In genomic region chr17:16878084-16878483, GRCh38 we compare ENCODE assay signal across 16 cellular contexts.
DNase-seq lines count a peak whose midpoint lies in the region; ATAC-seq, FAIRE-seq and TF ChIP-seq lines count a peak whose summit lies in the region.
"Had no signal": no experiment of that assay in that cellular context is flagged by ENCODE, and none has a peak within 500 bp of the region (broad histone marks: within the 10 kb centered on the region; RNA-seq: fewer than 3 reads in every experiment).

No MANE protein-coding gene starts in this region.

- peaks cover 2% of the 10 kb centered on the region for H3K23me2 ChIP-seq in H9 (ENCODE audit: insufficient read length, low read depth, low read length, poor library complexity, severe bottlenecking)

- peaks cover under 1% of the 10 kb centered on the region; the same call in 1 of the 2 replicates for H3K27me3 Mint-ChIP-seq in H9 (ENCODE audit: low read depth)
- H3K27me3 Mint-ChIP-seq in stimulated activated naive B cell treated with anti-CD40 and anti-IgM and Interleukin-4, amounts not matched to agents 10 μg/mL and 1 μg/mL and 100 μg/mL, for 72 hours, result peaks cover 11 to 15% of the 10 kb centered on the region in 2 donors

- H4K8ac ChIP-seq in H9 (replicated peaks; ENCODE audit: insufficient read length, low read depth, low read length) (no peak overlapping the region), trophoblast cell (ENCODE audit: low read depth, low read length) (no peak overlapping the region)

- TF ChIP-seq CTCF in A549 (IDR thresholded peaks at IDR 0.05) (no peak), H9 (conservative IDR thresholded peaks at IDR 0.05) (no peak), fibroblast of villous mesenchyme (IDR thresholded peaks at IDR 0.05; ENCODE audit: insufficient read depth, low read depth, low read length) (no peak)

- H2BK5ac ChIP-seq in H9 (ENCODE audit: insufficient read length, low read length), result no peak overlapping the region
- H2BK5ac ChIP-seq in trophoblast cell (ENCODE audit: low read depth, low read length, poor library complexity), result no peak overlapping the region

- H3K14ac ChIP-seq in H9 (ENCODE audit: insufficient read depth, low read length), result no peak overlapping the region
- H3K14ac ChIP-seq in trophoblast cell (ENCODE audit: low read length), result no peak overlapping the region

- no peak overlapping the region for H3T11ph ChIP-seq in H9 (ENCODE audit: low read length)

- no peak overlapping the region for H3K4me3 Mint-ChIP-seq in H9
- no peak overlapping the region for H3K4me3 Mint-ChIP-seq in stimulated activated naive B cell treated with anti-CD40 and anti-IgM and Interleukin-4, amounts not matched to agents 10 μg/mL and 1 μg/mL and 100 μg/mL, for 72 hours
- H3K4me3 Mint-ChIP-seq: CD14-positive monocyte; CD8-positive, alpha-beta T cell had no signal

- H3K36me3 Mint-ChIP-seq in H9 (ENCODE audit: insufficient read depth in 1 of 3, low read depth in 3 of 3), result peaks cover 0 to 1% (median 0%) of the 10 kb centered on the region in 3 experiments; a peak in 1 of 7 replicates
- no peaks in the 10 kb centered on the region for H3K36me3 Mint-ChIP-seq in stimulated activated naive B cell treated with anti-CD40 and anti-IgM and Interleukin-4, amounts not matched to agents 10 μg/mL and 1 μg/mL and 100 μg/mL, for 72 hours
- H3K36me3 Mint-ChIP-seq: CD14-positive monocyte; CD8-positive, alpha-beta T cell had no signal

- no peaks in the 10 kb centered on the region for H3K36me3 ChIP-seq in trophoblast cell (ENCODE audit: control insufficient read depth in 1 of 2, insufficient read depth in 2 of 2, low read length in 2 of 2)

- H3K9me3 ChIP-seq in A549 (peaks cover 7% of the 10 kb centered on the region; the same call in 1 of the 3 replicates), H9 (ENCODE audit: control insufficient read depth, low read depth, low read length) (no peaks in the 10 kb centered on the region), trophoblast cell (ENCODE audit: insufficient read depth, low read depth, low read length) (peaks cover 5% of the 10 kb centered on the region)

- H3K79me1 ChIP-seq in H9 (ENCODE audit: insufficient read depth, low read depth, low read length, poor library complexity, severe bottlenecking), result no peaks in the 10 kb centered on the region
- no peaks in the 10 kb centered on the region for H3K79me1 ChIP-seq in trophoblast cell (ENCODE audit: low read length)

- no peak overlapping the region for H2BK12ac ChIP-seq in H9 (ENCODE audit: insufficient read length, low read depth, low read length)
- H2BK12ac ChIP-seq in trophoblast cell (ENCODE audit: low read length), result no peak overlapping the region

- peak; percentile 28 for FAIRE-seq in A549 (lab: Jason Lieb, UNC)
- FAIRE-seq: GM19239, H54, HepG2 had no signal

- no peaks in the 10 kb centered on the region for H4K20me1 ChIP-seq in H9 (ENCODE audit: control insufficient read depth, insufficient read depth, insufficient read length)

- H2BK120ac ChIP-seq in H9 (ENCODE audit: low read depth, low read length, poor library complexity, severe bottlenecking) (no peak overlapping the region), trophoblast cell (ENCODE audit: insufficient read depth, low read length, poor library complexity) (no peak overlapping the region)

- no peak overlapping the region for H3K18ac ChIP-seq in H9 (ENCODE audit: insufficient read length, low read depth, low read length)
- no peak overlapping the region for H3K18ac ChIP-seq in trophoblast cell (ENCODE audit: low read length)

- WGBS in A549 (ENCODE audit: missing lambda C conversion rate), result 48% methylated on average over 4 of the region's 4 CpGs
- no CpG with 5 or more reads among the region's 4 CpGs for WGBS in H9 (ENCODE audit: extremely low coverage, insufficient read length, low lambda C conversion rate)
- no CpG with 5 or more reads among the region's 4 CpGs for WGBS in trophoblast cell (ENCODE audit: extremely low coverage, insufficient coverage, insufficient read length)

- DNase-seq in A549 (ENCODE audit: low read depth in 1 of 2, low spot score in 1 of 2) (no peak), H9 (peak; percentile 13), fibroblast of villous mesenchyme (ENCODE audit: low read depth) (peak; percentile 60), trophoblast cell (peak; percentile 50 to 60), dermis blood vessel endothelial cell (no peak)
- no peak for DNase-seq in stimulated activated naive B cell treated with anti-CD40 and anti-IgM and Interleukin-4, amounts not matched to agents 10 μg/mL and 1 μg/mL and 100 μg/mL, for 72 hours
- DNase-seq: CD8-positive, alpha-beta T cell; COR-L47; DND-41; GDM1; GM23248 had no signal

- CTCF ChIA-PET in A549 (lab: Yijun Ruan, JAX), result interaction anchor here (0.6 to 1.1 kb wide), 2 partner anchors 8 to 30 kb away, joined by 3 read pairs; no protein-coding TSS in a partner anchor

- no peak for TF ChIP-seq RAD21 in A549 (conservative IDR thresholded peaks at IDR 0.05 in 1 of 2, IDR thresholded peaks at IDR 0.05 in 1 of 2)

- no peak overlapping the region for H2AFZ ChIP-seq in H9 (ENCODE audit: low read length)
- H2AFZ ChIP-seq in trophoblast cell (ENCODE audit: insufficient read depth, low read length, poor library complexity), result no peak overlapping the region
- H2AFZ ChIP-seq: GM23248 had no signal

- no peak for ATAC-seq in A549
- no peak for ATAC-seq in HG02642 (IDR thresholded peaks at IDR 0.05; ENCODE audit: poor library complexity, unreplicated experiment)
- no peak for ATAC-seq in stimulated activated naive B cell treated with anti-CD40 and anti-IgM and Interleukin-4, amounts not matched to agents 10 μg/mL and 1 μg/mL and 100 μg/mL, for 72 hours (replicated peaks)
- ATAC-seq: CD8-positive, alpha-beta T cell; HepG2 had no signal

- H3K4me2 ChIP-seq in A549 (no peak overlapping the region), H9 (ENCODE audit: insufficient read depth, insufficient read length, low read length) (no peak overlapping the region), trophoblast cell (ENCODE audit: low read length) (no peak overlapping the region)

- no peak overlapping the region for H3K56ac ChIP-seq in H9 (ENCODE audit: insufficient read length, low read depth, low read length)

- H2AK5ac ChIP-seq in H9 (ENCODE audit: insufficient read length, low read length), result no peak overlapping the region
- no peak overlapping the region for H2AK5ac ChIP-seq in trophoblast cell (ENCODE audit: low read length)

- H2BK20ac ChIP-seq in H9 (ENCODE audit: low read depth, low read length, poor library complexity, severe bottlenecking), result no peak overlapping the region

- no peak overlapping the region for H4K5ac ChIP-seq in H9 (ENCODE audit: insufficient read length, low read depth, low read length)

- H3K27me3 ChIP-seq in H9 (ENCODE audit: insufficient read depth, low read length) (no peaks in the 10 kb centered on the region), trophoblast cell (ENCODE audit: insufficient read depth, low read length) (no peaks in the 10 kb centered on the region)

- H3K4ac ChIP-seq in H9 (ENCODE audit: low read depth, low read length) (no peak overlapping the region), trophoblast cell (ENCODE audit: low read depth, low read length) (no peak overlapping the region)

- peaks cover 0 to 8% of the 10 kb centered on the region in 2 experiments; a peak in 1 of 5 replicates for H3K9me3 Mint-ChIP-seq in H9
- peaks cover 1 to 4% of the 10 kb centered on the region in 2 donors for H3K9me3 Mint-ChIP-seq in stimulated activated naive B cell treated with anti-CD40 and anti-IgM and Interleukin-4, amounts not matched to agents 10 μg/mL and 1 μg/mL and 100 μg/mL, for 72 hours

- POLR2A ChIA-PET in A549 (lab: Yijun Ruan, JAX), result no interaction called here

- H3K27ac ChIP-seq in A549, result no peak overlapping the region
- no peak overlapping the region for H3K27ac ChIP-seq in H9 (ENCODE audit: insufficient read length, low read depth, low read length)
- no peak overlapping the region for H3K27ac ChIP-seq in trophoblast cell (ENCODE audit: low read depth, low read length)
- H3K27ac ChIP-seq: GM23248 had no signal

- H3K4me3 ChIP-seq in A549 (no peak overlapping the region), fibroblast of villous mesenchyme (ENCODE audit: low read depth, low read length) (no peak overlapping the region), trophoblast cell (ENCODE audit: low read depth, low read length) (no peak overlapping the region)
- H3K4me3 ChIP-seq: GM23248 had no signal

- H4K91ac ChIP-seq in H9 (ENCODE audit: insufficient read length, low read depth, low read length) (no peak overlapping the region), trophoblast cell (ENCODE audit: low read depth, low read length) (no peak overlapping the region)

- no peaks in the 10 kb centered on the region for H3K4me1 Mint-ChIP-seq in H9
- H3K4me1 Mint-ChIP-seq in stimulated activated naive B cell treated with anti-CD40 and anti-IgM and Interleukin-4, amounts not matched to agents 10 μg/mL and 1 μg/mL and 100 μg/mL, for 72 hours, result no peaks in the 10 kb centered on the region
- H3K4me1 Mint-ChIP-seq: CD14-positive monocyte had no signal

- H3K9ac ChIP-seq in H9 (ENCODE audit: extremely low read depth, insufficient read length, low read length), result no peak overlapping the region
- H3K9ac ChIP-seq in trophoblast cell (ENCODE audit: low read length), result no peak overlapping the region
- H3K9ac ChIP-seq: GM23248 had no signal

- H3K4me1 ChIP-seq in A549 (no peaks in the 10 kb centered on the region), H9 (ENCODE audit: insufficient read depth, low read length) (no peaks in the 10 kb centered on the region), trophoblast cell (ENCODE audit: control insufficient read depth in 1 of 2, insufficient read depth in 2 of 2, low read length in 2 of 2) (no peaks in the 10 kb centered on the region)

- TF ChIP-seq EP300 in A549 (IDR thresholded peaks at IDR 0.05), result no peak

- H2BK15ac ChIP-seq in H9 (ENCODE audit: low read depth, low read length), result no peak overlapping the region

- no peak overlapping the region for H3K27ac Mint-ChIP-seq in H9
- H3K27ac Mint-ChIP-seq in stimulated activated naive B cell treated with anti-CD40 and anti-IgM and Interleukin-4, amounts not matched to agents 10 μg/mL and 1 μg/mL and 100 μg/mL, for 72 hours, result no peak overlapping the region
- H3K27ac Mint-ChIP-seq: CD8-positive, alpha-beta T cell had no signal

- no peak for TF ChIP-seq POLR2A in A549 (IDR thresholded peaks at IDR 0.05; ENCODE audit: low read length)

- H3K79me2 ChIP-seq in H9 (ENCODE audit: insufficient read depth, low read length) (no peaks in the 10 kb centered on the region), trophoblast cell (ENCODE audit: control insufficient read depth, insufficient read depth, low read length, poor library complexity) (no peaks in the 10 kb centered on the region)

- no peak overlapping the region for H4K12ac ChIP-seq in trophoblast cell (ENCODE audit: low read depth, low read length)

- H3K23ac ChIP-seq in H9 (ENCODE audit: insufficient read length, low read depth, low read length), result no peak overlapping the region
- no peak overlapping the region for H3K23ac ChIP-seq in trophoblast cell (ENCODE audit: low read length)

TF ChIP-seq in A549, 52 proteins besides CTCF, POLR2A, EP300 and RAD21 (continues in another document):
- TF ChIP-seq JUN (IDR thresholded peaks at IDR 0.05) (no peak), ZFP36 (IDR thresholded peaks at IDR 0.05; ENCODE audit: borderline replicate concordance, partially characterized antibody) (no peak), BHLHE40 (IDR thresholded peaks at IDR 0.05; ENCODE audit: low read depth, low read length) (no peak)

Comparison
In these comparisons a context has a peak if more than half of its experiments do, and no peak if none do; other contexts are left out.
1. DNase-seq: peak in H9 (single experiment), fibroblast of villous mesenchyme (single experiment) and trophoblast cell (2 of 2); none in A549 (0 of 2), stimulated activated naive B cell treated with anti-CD40 and anti-IgM and Interleukin-4, amounts not matched to agents 10 μg/mL and 1 μg/mL and 100 μg/mL, for 72 hours (single experiment) and dermis blood vessel endothelial cell (single experiment).